ENCODE assay signal across 8 cellular contexts in genomic region chr2:105037572-105038382, GRCh38. TPM values are rescaled to one million over a fixed set of nuclear protein-coding genes. Genes with fewer than 3 reads are reported as not detected.
DNase-seq lines count a peak whose midpoint lies in the region; ATAC-seq and TF ChIP-seq lines count a peak whose summit lies in the region.

Gene MRPS9, plus strand, starts transcription at chr2:105038069. Its CDS starts 24 bp downstream, at chr2:105038093.

- TF ChIP-seq CTCF in GM13976 (IDR thresholded peaks at IDR 0.05; ENCODE audit: borderline replicate concordance, control extremely low read depth, extremely low read depth, insufficient read depth, missing control alignments) (no peak), heart right ventricle (IDR thresholded peaks at IDR 0.05) (peak in 1 of 9 donors; percentile 11), upper lobe of right lung (IDR thresholded peaks at IDR 0.05) (no peak)

- peak; percentile 96 for DNase-seq in GM13976 (ENCODE audit: low spot score)
- DNase-seq in NCI-H146 treated with DMSO at 0.1 percent for 48 hours (lab: John Stamatoyannopoulos, UW; ENCODE audit: unreplicated experiment), result peak; percentile 94
- peak; percentile 94 for DNase-seq in amniotic epithelial cell (ENCODE audit: low read depth)
- peak; percentile 98 for DNase-seq in heart right ventricle
- DNase-seq in posterior vena cava (ENCODE audit: low spot score), result peak; percentile 99
- DNase-seq in upper lobe of right lung, result peak; percentile 99

- H3K4me1 ChIP-seq in heart right ventricle (peaks cover 0 to 43% (median 16%) of the 10 kb centered on the region in 9 donors), upper lobe of right lung (peaks cover 6% of the 10 kb centered on the region)

- peak within 1 kb of the TSS; percentile 6 to 89 (median 85) for H3K27ac ChIP-seq in heart right ventricle
- peak within 1 kb of the TSS; percentile 84 for H3K27ac ChIP-seq in upper lobe of right lung

- H3K36me3 ChIP-seq in heart right ventricle (no peaks in the 10 kb centered on the region), upper lobe of right lung (no peaks in the 10 kb centered on the region)

- intact Hi-C loops in T-helper 1 cell treated with Interleukin-12 subunit alpha and Interleukin-12 subunit beta and Interleukin-4 antibody, amounts not matched to agents 30 ng/mL and 1 ng/mL, for 36 hours (cut with micrococcal nuclease), result loop anchor here (1.0 to 5.0 kb wide), 5 partner anchors 35 to 1157 kb away; partner anchors contain the start of genes C2orf49 and UXS1
- intact Hi-C loops in heart right ventricle (cut with DNase I) (no loop called here), posterior vena cava (cut with DNase I) (no loop called here), upper lobe of right lung (cut with DNase I) (no loop called here)

- H3K9me3 ChIP-seq in heart right ventricle, result no peaks in the 10 kb centered on the region
- H3K9me3 ChIP-seq in upper lobe of right lung, result no peaks in the 10 kb centered on the region

- no peaks in the 10 kb centered on the region for H3K27me3 ChIP-seq in heart right ventricle
- no peaks in the 10 kb centered on the region for H3K27me3 ChIP-seq in upper lobe of right lung

- in situ Hi-C loops in GM13976 (cut with MboI; ENCODE audit: low sequenced_read_pairs, unreplicated experiment), result no loop called here

- peak within 1 kb of the TSS; percentile 52 to 94 (median 84) for H3K4me3 ChIP-seq in heart right ventricle
- H3K4me3 ChIP-seq in upper lobe of right lung, result peak within 1 kb of the TSS; percentile 93

- ATAC-seq in HG02870 (IDR thresholded peaks at IDR 0.05; ENCODE audit: unreplicated experiment) (peak; percentile 99), heart right ventricle (peak; percentile 100), upper lobe of right lung (peak; percentile 100)

- WGBS in heart right ventricle, 2 donors, result 0% methylated on average over 55 of the region's 55 CpGs

RNA-seq across cellular contexts. Expression of gene MRPS9, which starts in this region (rescaled TPM):
- total RNA-seq in T-helper 1 cell treated with Interleukin-12 subunit alpha and Interleukin-12 subunit beta and Interleukin-4 antibody, amounts not matched to agents 30 ng/mL and 1 ng/mL, for 36 hours, result 20.2 and 20.6 TPM in 2 replicates
- total RNA-seq in heart right ventricle, result 10 to 100 TPM; 43.5 to 79.4 (median 61.5) TPM
- polyA plus RNA-seq in heart right ventricle, result 10 to 100 TPM; 62.6 to 89.6 TPM
- 10 to 100 TPM; 14.4 to 16.4 TPM for total RNA-seq in posterior vena cava
- 17.0 TPM for total RNA-seq in upper lobe of right lung

Comparison
In these comparisons a context has a peak if more than half of its experiments do, and no peak if none do; other contexts are left out.
1. Peak in every context shown above with its lines: DNase-seq, ATAC-seq, H3K4me3 ChIP-seq and H3K27ac ChIP-seq.